11 cellular contexts compared by ENCODE assay signal in genomic region chr21:29144736-29145353, GRCh38. TPM values are rescaled to one million over a fixed set of nuclear protein-coding genes. Genes with fewer than 3 reads are reported as not detected.
DNase-seq lines count a peak whose midpoint lies in the region; ATAC-seq and TF ChIP-seq lines count a peak whose summit lies in the region.
"Had no signal": no experiment of that assay in that cellular context is flagged by ENCODE, and none has a peak within 500 bp of the region (broad histone marks: within the 10 kb centered on the region; RNA-seq: fewer than 3 reads in every experiment).

No MANE protein-coding gene starts in this region.

- DNase-seq in EH (ENCODE audit: low read depth): peak; percentile 50
- DNase-seq in foreskin keratinocyte: no peak
- DNase-seq in activated CD8-positive, alpha-beta T cell treated with anti-CD3 and anti-CD28 coated beads for 36 hours: no peak
- no peak for DNase-seq in medulla oblongata (ENCODE audit: extremely low spot score)
- DNase-seq in left colon: no peak
- no peak for DNase-seq in GF-D8 (lab: John Stamatoyannopoulos, UW)
- DNase-seq: effector memory CD4-positive, alpha-beta T cell; NCI-H1092 treated with DMSO at 0.1 percent for 48 hours; NCI-H774 had no signal

- H3K27ac ChIP-seq in foreskin keratinocyte (peak overlapping the region; percentile 92), skin epidermis (peak overlapping the region in 18 of 21 experiments; percentile 43 to 87 (median 70))

- no peaks in the 10 kb centered on the region for H3K27me3 Mint-ChIP-seq in activated CD8-positive, alpha-beta T cell treated with anti-CD3 and anti-CD28 coated beads for 36 hours

- H3K4me3 ChIP-seq in skin epidermis: no peak overlapping the region

- peak; percentile 32; the same call in 2 of the 3 replicates for ATAC-seq in SK-N-SH treated with all-trans-retinoic acid at 6 μM for 48 hours
- peak; percentile 18 for ATAC-seq in foreskin keratinocyte
- ATAC-seq in activated CD8-positive, alpha-beta T cell treated with anti-CD3 and anti-CD28 coated beads for 36 hours: no peak
- ATAC-seq in left colon: no peak

- H3K36me3 Mint-ChIP-seq in activated CD8-positive, alpha-beta T cell treated with anti-CD3 and anti-CD28 coated beads for 36 hours (ENCODE audit: low read depth): no peaks in the 10 kb centered on the region

- peaks cover 11% of the 10 kb centered on the region for H3K4me1 Mint-ChIP-seq in activated CD8-positive, alpha-beta T cell treated with anti-CD3 and anti-CD28 coated beads for 36 hours (ENCODE audit: low read depth)

- no peak overlapping the region for H3K27ac Mint-ChIP-seq in activated CD8-positive, alpha-beta T cell treated with anti-CD3 and anti-CD28 coated beads for 36 hours

- H3K9me3 Mint-ChIP-seq in activated CD8-positive, alpha-beta T cell treated with anti-CD3 and anti-CD28 coated beads for 36 hours: no peaks in the 10 kb centered on the region

- no peak overlapping the region for H3K4me3 Mint-ChIP-seq in activated CD8-positive, alpha-beta T cell treated with anti-CD3 and anti-CD28 coated beads for 36 hours

- POLR2A ChIA-PET in activated CD8-positive, alpha-beta T cell treated with anti-CD3 and anti-CD28 coated beads for 36 hours (lab: Charles Lee): interaction anchor here (0.8 to 1.1 kb wide), 4 partner anchors 8 to 225 kb away, joined by 3 read pairs; no protein-coding TSS in a partner anchor

- intact Hi-C loops in activated CD8-positive, alpha-beta T cell treated with anti-CD3 and anti-CD28 coated beads for 36 hours (cut with micrococcal nuclease): no loop called here
- intact Hi-C loops in left colon (cut with DNase I, micrococcal nuclease): no loop called here

- peaks cover 43% of the 10 kb centered on the region for H3K4me1 ChIP-seq in foreskin keratinocyte

- H3K27me3 ChIP-seq in foreskin keratinocyte: no peaks in the 10 kb centered on the region

- CTCF ChIA-PET in activated CD8-positive, alpha-beta T cell treated with anti-CD3 and anti-CD28 coated beads for 36 hours (lab: Charles Lee): interaction anchor here (0.9 kb wide), 1 partner anchor 232 kb away, joined by 4 read pairs; no protein-coding TSS in a partner anchor

- TF ChIP-seq CTCF in foreskin keratinocyte (conservative IDR thresholded peaks at IDR 0.05): no peak
- no peak for TF ChIP-seq CTCF in activated CD8-positive, alpha-beta T cell treated with anti-CD3 and anti-CD28 coated beads for 36 hours (IDR thresholded peaks at IDR 0.05)

TF ChIP-seq in SK-N-SH treated with all-trans-retinoic acid at 6 μM for 48 hours, 23 proteins besides CTCF, POLR2A, EP300 and RAD21:
- TF ChIP-seq ZC3H10 (CRISPR knock-in tag; IDR thresholded peaks at IDR 0.05): no peak
- no peak for TF ChIP-seq RARB (CRISPR knock-in tag; IDR thresholded peaks at IDR 0.05)
- TF ChIP-seq, protein P1, sequence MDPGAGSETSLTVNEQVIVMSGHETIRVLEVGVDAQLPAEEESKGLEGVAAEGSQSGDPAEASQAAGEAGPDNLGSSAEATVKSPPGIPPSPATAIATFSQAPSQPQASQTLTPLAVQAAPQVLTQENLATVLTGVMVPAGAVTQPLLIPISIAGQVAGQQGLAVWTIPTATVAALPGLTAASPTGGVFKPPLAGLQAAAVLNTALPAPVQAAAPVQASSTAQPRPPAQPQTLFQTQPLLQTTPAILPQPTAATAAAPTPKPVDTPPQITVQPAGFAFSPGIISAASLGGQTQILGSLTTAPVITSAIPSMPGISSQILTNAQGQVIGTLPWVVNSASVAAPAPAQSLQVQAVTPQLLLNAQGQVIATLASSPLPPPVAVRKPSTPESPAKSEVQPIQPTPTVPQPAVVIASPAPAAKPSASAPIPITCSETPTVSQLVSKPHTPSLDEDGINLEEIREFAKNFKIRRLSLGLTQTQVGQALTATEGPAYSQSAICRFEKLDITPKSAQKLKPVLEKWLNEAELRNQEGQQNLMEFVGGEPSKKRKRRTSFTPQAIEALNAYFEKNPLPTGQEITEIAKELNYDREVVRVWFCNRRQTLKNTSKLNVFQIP (CRISPR knock-in tag; IDR thresholded peaks at IDR 0.05; ENCODE audit: borderline replicate concordance, low read depth): no peak
- TF ChIP-seq, protein P2, sequence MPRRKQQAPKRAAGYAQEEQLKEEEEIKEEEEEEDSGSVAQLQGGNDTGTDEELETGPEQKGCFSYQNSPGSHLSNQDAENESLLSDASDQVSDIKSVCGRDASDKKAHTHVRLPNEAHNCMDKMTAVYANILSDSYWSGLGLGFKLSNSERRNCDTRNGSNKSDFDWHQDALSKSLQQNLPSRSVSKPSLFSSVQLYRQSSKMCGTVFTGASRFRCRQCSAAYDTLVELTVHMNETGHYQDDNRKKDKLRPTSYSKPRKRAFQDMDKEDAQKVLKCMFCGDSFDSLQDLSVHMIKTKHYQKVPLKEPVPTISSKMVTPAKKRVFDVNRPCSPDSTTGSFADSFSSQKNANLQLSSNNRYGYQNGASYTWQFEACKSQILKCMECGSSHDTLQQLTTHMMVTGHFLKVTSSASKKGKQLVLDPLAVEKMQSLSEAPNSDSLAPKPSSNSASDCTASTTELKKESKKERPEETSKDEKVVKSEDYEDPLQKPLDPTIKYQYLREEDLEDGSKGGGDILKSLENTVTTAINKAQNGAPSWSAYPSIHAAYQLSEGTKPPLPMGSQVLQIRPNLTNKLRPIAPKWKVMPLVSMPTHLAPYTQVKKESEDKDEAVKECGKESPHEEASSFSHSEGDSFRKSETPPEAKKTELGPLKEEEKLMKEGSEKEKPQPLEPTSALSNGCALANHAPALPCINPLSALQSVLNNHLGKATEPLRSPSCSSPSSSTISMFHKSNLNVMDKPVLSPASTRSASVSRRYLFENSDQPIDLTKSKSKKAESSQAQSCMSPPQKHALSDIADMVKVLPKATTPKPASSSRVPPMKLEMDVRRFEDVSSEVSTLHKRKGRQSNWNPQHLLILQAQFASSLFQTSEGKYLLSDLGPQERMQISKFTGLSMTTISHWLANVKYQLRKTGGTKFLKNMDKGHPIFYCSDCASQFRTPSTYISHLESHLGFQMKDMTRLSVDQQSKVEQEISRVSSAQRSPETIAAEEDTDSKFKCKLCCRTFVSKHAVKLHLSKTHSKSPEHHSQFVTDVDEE (CRISPR knock-in tag; IDR thresholded peaks at IDR 0.05): no peak
- TF ChIP-seq SNAI2 (CRISPR knock-in tag; IDR thresholded peaks at IDR 0.05): no peak
- TF ChIP-seq TCF4 (CRISPR knock-in tag; IDR thresholded peaks at IDR 0.05; ENCODE audit: borderline replicate concordance): no peak
- no peak for TF ChIP-seq CREB5 (CRISPR knock-in tag; IDR thresholded peaks at IDR 0.05; ENCODE audit: low read depth)
- no peak; the same call in 1 of the 2 replicates for TF ChIP-seq ISL1 (CRISPR knock-in tag; IDR thresholded peaks at IDR 0.05)
- no peak for TF ChIP-seq ESRRG (CRISPR knock-in tag; IDR thresholded peaks at IDR 0.05)
- TF ChIP-seq ZNF8 (CRISPR knock-in tag; IDR thresholded peaks at IDR 0.05): no peak

RNA-seq across cellular contexts. Expression of gene MAP3K7CL, which starts 14.4 kb away (rescaled TPM):
- total RNA-seq in foreskin keratinocyte (14.5 and 15.0 TPM in 2 replicates), left colon (1 to 10 TPM; 4.0 to 4.4 TPM)
- 12.3 and 12.4 TPM in 2 replicates for polyA plus RNA-seq in foreskin keratinocyte
- total RNA-seq in activated CD8-positive, alpha-beta T cell treated with anti-CD3 and anti-CD28 coated beads for 36 hours: 1 to 10 TPM; 3.2 to 4.7 TPM

Comparison
In these comparisons a context has a peak if more than half of its experiments do, and no peak if none do; other contexts are left out.
1. ATAC-seq: peak in SK-N-SH treated with all-trans-retinoic acid at 6 μM for 48 hours (single experiment) and foreskin keratinocyte (single experiment); none in activated CD8-positive, alpha-beta T cell treated with anti-CD3 and anti-CD28 coated beads for 36 hours (single experiment) and left colon (single experiment).